ENCODE assay signal across 9 cellular contexts in the genomic region with DNA sequence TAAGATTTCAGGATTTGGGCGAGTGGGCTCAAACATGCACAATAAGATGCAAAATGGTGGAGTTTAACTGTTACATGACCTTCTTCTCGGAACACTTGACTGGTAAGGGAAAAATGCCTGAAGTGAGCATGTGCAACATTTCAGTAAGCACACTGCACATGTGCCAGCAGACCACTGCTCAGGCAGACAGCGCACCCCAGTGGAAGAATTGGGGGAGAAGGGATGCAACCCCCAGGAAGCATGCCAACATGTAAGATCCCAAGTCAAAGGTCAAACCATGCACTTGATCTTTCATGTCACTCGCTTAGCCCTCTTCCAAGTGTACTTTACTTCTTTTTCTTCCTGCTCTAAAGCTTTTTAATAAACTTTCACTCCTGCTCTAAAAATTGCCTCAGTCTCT.
DNase-seq lines count a peak whose midpoint lies in the region; ATAC-seq and TF ChIP-seq lines count a peak whose summit lies in the region.
"Had no signal": no experiment of that assay in that cellular context is flagged by ENCODE, and none has a peak within 500 bp of the region (broad histone marks: within the 10 kb centered on the region; RNA-seq: fewer than 3 reads in every experiment).

No MANE protein-coding gene starts in this region.

- H3K4me3 ChIP-seq in iPS DF 6.9 (ENCODE audit: low read length) (no peak overlapping the region), prostate gland (no peak overlapping the region)

- H3K9me3 ChIP-seq in iPS DF 6.9 (ENCODE audit: control insufficient read depth, insufficient read depth, low read length), result no peaks in the 10 kb centered on the region; the same call in 1 of the 2 replicates
- no peaks in the 10 kb centered on the region for H3K9me3 ChIP-seq in prostate gland

- no peaks in the 10 kb centered on the region for H3K36me3 ChIP-seq in iPS DF 6.9 (ENCODE audit: control insufficient read depth, insufficient read depth, low read length)
- H3K36me3 ChIP-seq in prostate gland, result no peaks in the 10 kb centered on the region

- no peak for TF ChIP-seq POLR2A in prostate gland (IDR thresholded peaks at IDR 0.05)

- TF ChIP-seq CTCF in prostate gland (IDR thresholded peaks at IDR 0.05), result no peak

- intact Hi-C loops in prostate gland (cut with DNase I) (no loop called here), posterior vena cava (cut with DNase I) (no loop called here)

- H3K4me1 ChIP-seq in iPS DF 6.9 (ENCODE audit: control insufficient read depth, insufficient read depth, low read length) (no peaks in the 10 kb centered on the region), prostate gland (replicated peaks) (no peaks in the 10 kb centered on the region)
- H3K4me1 ChIP-seq: parathyroid adenoma had no signal

- H3K27ac ChIP-seq in iPS DF 6.9 (ENCODE audit: low read length) (no peak overlapping the region), prostate gland (no peak overlapping the region)
- H3K27ac ChIP-seq: parathyroid adenoma had no signal

- peak; percentile 12 for DNase-seq in activated T-cell treated with anti-CD3 and anti-CD28 coated beads for 48 hours (ENCODE audit: low read depth)
- DNase-seq in activated T-cell treated with anti-CD3 and anti-CD28 coated beads for 4 hours, result no peak
- DNase-seq in RPMI7951 (ENCODE audit: low read depth), result peak; percentile 1
- peak; percentile 33 for DNase-seq in iPS DF 6.9 (ENCODE audit: low read depth, low spot score)
- no peak for DNase-seq in hepatic stellate cell (ENCODE audit: low spot score)
- DNase-seq in prostate gland (ENCODE audit: low spot score), result no peak
- no peak for DNase-seq in posterior vena cava (ENCODE audit: low spot score)

- peak; percentile 74 for ATAC-seq in HG03039 (IDR thresholded peaks at IDR 0.05; ENCODE audit: unreplicated experiment)

- no CpG with 5 or more reads among the region's 4 CpGs for WGBS in iPS DF 6.9 (ENCODE audit: insufficient coverage, insufficient read length)
- 72% methylated on average over 4 of the region's 4 CpGs for WGBS in prostate gland

- no peaks in the 10 kb centered on the region for H3K27me3 ChIP-seq in iPS DF 6.9 (ENCODE audit: control insufficient read depth, insufficient read depth, low read length)
- H3K27me3 ChIP-seq in prostate gland (replicated peaks; ENCODE audit: insufficient read depth), result no peaks in the 10 kb centered on the region

Comparison
In these comparisons a context has a peak if more than half of its experiments do, and no peak if none do; other contexts are left out.
1. DNase-seq: peak in activated T-cell treated with anti-CD3 and anti-CD28 coated beads for 48 hours (single experiment), RPMI7951 (single experiment) and iPS DF 6.9 (single experiment); none in activated T-cell treated with anti-CD3 and anti-CD28 coated beads for 4 hours (single experiment), hepatic stellate cell (single experiment), prostate gland (single experiment) and posterior vena cava (single experiment).